Comparison of ENCODE assay signal across 19 cellular contexts in genomic region chr3:80384811-80385210, GRCh38.
A peak's percentile ranks its signal among the peaks of the same experiment; 100 is the strongest.
DNase-seq lines count a peak whose midpoint lies in the region; ATAC-seq and TF ChIP-seq lines count a peak whose summit lies in the region.
"Had no signal": no experiment of that assay in that cellular context is flagged by ENCODE, and none has a peak within 500 bp of the region (broad histone marks: within the 10 kb centered on the region; RNA-seq: fewer than 3 reads in every experiment).

No MANE protein-coding gene starts in this region.

- TF ChIP-seq POLR2A in breast epithelium (IDR thresholded peaks at IDR 0.05) = no peak

- H3K4ac ChIP-seq in mesendoderm (ENCODE audit: low read depth, low read length) = no peak overlapping the region

- H3K27me3 ChIP-seq in breast epithelium = no peaks in the 10 kb centered on the region
- no peaks in the 10 kb centered on the region for H3K27me3 ChIP-seq in mesendoderm (ENCODE audit: insufficient read depth, low read length, poor library complexity)
- H3K27me3 ChIP-seq: BLaER1 had no signal

- H2BK5ac ChIP-seq in mesendoderm (ENCODE audit: low read length) = no peak overlapping the region

- CTCF ChIA-PET in WTC11 (lab: Charles Lee) = no interaction called here

- no peak overlapping the region for H3K56ac ChIP-seq in mesendoderm (ENCODE audit: low read length)

- H2BK120ac ChIP-seq in mesendoderm (ENCODE audit: low read depth, low read length) = no peak overlapping the region

- in situ Hi-C loops in T47D (cut with HindIII; ENCODE audit: low pct_unique_long_range_greater_than_20kb, low sequenced_read_pairs) (no loop called here), KBM-7 (cut with MboI; ENCODE audit: low pct_unique_long_range_greater_than_20kb, low sequenced_read_pairs) (no loop called here)

- intact Hi-C loops in breast epithelium (cut with DNase I; ENCODE audit: low total_unique reads) = no loop called here

- TF ChIP-seq CTCF in breast epithelium (IDR thresholded peaks at IDR 0.05) = no peak
- no peak for TF ChIP-seq CTCF in WTC11 (IDR thresholded peaks at IDR 0.05)

- H3K4me1 Mint-ChIP-seq in WTC11 = 0 out of 2 replicates have a peak, but pooled peaks cover 2% of the 10 kb centered on the region
- H3K4me1 Mint-ChIP-seq: CD14-positive monocyte; CD4-positive, alpha-beta memory T cell had no signal

- no peaks in the 10 kb centered on the region for H3K36me3 Mint-ChIP-seq in WTC11
- H3K36me3 Mint-ChIP-seq: CD14-positive monocyte had no signal

- POLR2A ChIA-PET in WTC11 (lab: Charles Lee) = no interaction called here

- H3K36me3 ChIP-seq in breast epithelium (no peaks in the 10 kb centered on the region), mesendoderm (ENCODE audit: control insufficient read depth, insufficient read depth, low read length) (no peaks in the 10 kb centered on the region)
- H3K36me3 ChIP-seq: BLaER1 had no signal

- H3K4me1 ChIP-seq in breast epithelium (no peaks in the 10 kb centered on the region), mesendoderm (ENCODE audit: control insufficient read depth, low read depth, low read length) (no peaks in the 10 kb centered on the region)
- H3K4me1 ChIP-seq: BLaER1 had no signal

- peaks cover 0 to 8% of the 10 kb centered on the region in 2 donors for H3K9me3 ChIP-seq in breast epithelium
- H3K9me3 ChIP-seq: BLaER1 had no signal

- no peak overlapping the region for H3K27ac Mint-ChIP-seq in WTC11
- H3K27ac Mint-ChIP-seq: CD14-positive monocyte; CD4-positive, alpha-beta memory T cell had no signal

- no peaks in the 10 kb centered on the region for H3K79me1 ChIP-seq in mesendoderm (ENCODE audit: low read length)

- no peak overlapping the region for H4K8ac ChIP-seq in mesendoderm (ENCODE audit: low read depth, low read length)

- H3K4me3 ChIP-seq in breast epithelium = no peak overlapping the region
- no peak overlapping the region for H3K4me3 ChIP-seq in mesendoderm (ENCODE audit: low read length)
- H3K4me3 ChIP-seq: BLaER1, GM23248, K562 had no signal

- no peak overlapping the region for H4K5ac ChIP-seq in mesendoderm (ENCODE audit: low read length)

- no peak overlapping the region for H3K4me3 Mint-ChIP-seq in WTC11
- H3K4me3 Mint-ChIP-seq: CD14-positive monocyte; CD4-positive, alpha-beta memory T cell had no signal

- H3K9me3 Mint-ChIP-seq in WTC11 = no peaks in the 10 kb centered on the region

- H3K27me3 Mint-ChIP-seq in WTC11 (ENCODE audit: low read depth) = no peaks in the 10 kb centered on the region
- H3K27me3 Mint-ChIP-seq: CD4-positive, alpha-beta memory T cell had no signal

- H3K9ac ChIP-seq in mesendoderm (ENCODE audit: low read length) = no peak overlapping the region
- H3K9ac ChIP-seq: BLaER1, GM23248 had no signal

- ATAC-seq in WTC11 = peak; percentile 87
- ATAC-seq in GM19023 (IDR thresholded peaks at IDR 0.05; ENCODE audit: unreplicated experiment) = no peak
- ATAC-seq in HG02588 (IDR thresholded peaks at IDR 0.05; ENCODE audit: unreplicated experiment) = no peak
- ATAC-seq: K562 had no signal

- peak; percentile 14 to 75 for DNase-seq in T47D (ENCODE audit: low read depth in 1 of 2, low spot score in 1 of 2)
- DNase-seq in breast epithelium (ENCODE audit: low spot score in 2 of 2) = no peak
- DNase-seq in WTC11 (ENCODE audit: low spot score) = no peak
- DNase-seq in mesendoderm = peak; percentile 85
- DNase-seq in KBM-7 = no peak
- DNase-seq: 8988T; CD4-positive, alpha-beta memory T cell; DMS153; DMS79; GF-D8; GM23248; H7; IMR-90 had no signal

- H3K23ac ChIP-seq in mesendoderm (ENCODE audit: low read length) = no peak overlapping the region

- H3K4me2 ChIP-seq in mesendoderm (ENCODE audit: low read length) = no peak overlapping the region
- H3K4me2 ChIP-seq: BLaER1 had no signal

- no peak overlapping the region for H2BK15ac ChIP-seq in mesendoderm (replicated peaks; ENCODE audit: low read depth)

- no peak overlapping the region for H3K27ac ChIP-seq in breast epithelium
- no peak overlapping the region for H3K27ac ChIP-seq in mesendoderm (ENCODE audit: low read depth, low read length)
- H3K27ac ChIP-seq: BLaER1, GM23248, HL-60 had no signal

- H3K79me2 ChIP-seq in mesendoderm (ENCODE audit: control insufficient read depth, insufficient read depth, low read length) = no peaks in the 10 kb centered on the region

- no peak overlapping the region for H3K18ac ChIP-seq in mesendoderm (ENCODE audit: low read length)

- WGBS in mesendoderm (ENCODE audit: extremely low coverage, insufficient coverage, low lambda C conversion rate) = no CpG with 5 or more reads among the region's 5 CpGs

- H2AK5ac ChIP-seq in mesendoderm (ENCODE audit: low read length) = no peak overlapping the region

TF ChIP-seq in WTC11, 78 proteins besides CTCF, POLR2A, EP300 and RAD21 (continues in another document):
- TF ChIP-seq TP53 (CRISPR knock-in tag; IDR thresholded peaks at IDR 0.05) = no peak
- no peak for TF ChIP-seq ATF1 (CRISPR knock-in tag; IDR thresholded peaks at IDR 0.05)
- no peak for TF ChIP-seq ATF6 (CRISPR knock-in tag; IDR thresholded peaks at IDR 0.05)
- no peak for TF ChIP-seq GTF2I (CRISPR knock-in tag; conservative IDR thresholded peaks at IDR 0.05)
- no peak for TF ChIP-seq ATF2 (CRISPR knock-in tag; IDR thresholded peaks at IDR 0.05; ENCODE audit: borderline replicate concordance, low read depth)
- TF ChIP-seq, protein P1, sequence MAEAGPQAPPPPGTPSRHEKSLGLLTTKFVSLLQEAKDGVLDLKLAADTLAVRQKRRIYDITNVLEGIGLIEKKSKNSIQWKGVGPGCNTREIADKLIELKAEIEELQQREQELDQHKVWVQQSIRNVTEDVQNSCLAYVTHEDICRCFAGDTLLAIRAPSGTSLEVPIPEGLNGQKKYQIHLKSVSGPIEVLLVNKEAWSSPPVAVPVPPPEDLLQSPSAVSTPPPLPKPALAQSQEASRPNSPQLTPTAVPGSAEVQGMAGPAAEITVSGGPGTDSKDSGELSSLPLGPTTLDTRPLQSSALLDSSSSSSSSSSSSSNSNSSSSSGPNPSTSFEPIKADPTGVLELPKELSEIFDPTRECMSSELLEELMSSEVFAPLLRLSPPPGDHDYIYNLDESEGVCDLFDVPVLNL (CRISPR knock-in tag; IDR thresholded peaks at IDR 0.05; ENCODE audit: borderline replicate concordance, low read depth) = no peak
- TF ChIP-seq, protein P2, sequence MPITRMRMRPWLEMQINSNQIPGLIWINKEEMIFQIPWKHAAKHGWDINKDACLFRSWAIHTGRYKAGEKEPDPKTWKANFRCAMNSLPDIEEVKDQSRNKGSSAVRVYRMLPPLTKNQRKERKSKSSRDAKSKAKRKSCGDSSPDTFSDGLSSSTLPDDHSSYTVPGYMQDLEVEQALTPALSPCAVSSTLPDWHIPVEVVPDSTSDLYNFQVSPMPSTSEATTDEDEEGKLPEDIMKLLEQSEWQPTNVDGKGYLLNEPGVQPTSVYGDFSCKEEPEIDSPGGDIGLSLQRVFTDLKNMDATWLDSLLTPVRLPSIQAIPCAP (CRISPR knock-in tag; IDR thresholded peaks at IDR 0.05) = no peak
- TF ChIP-seq, protein P3, sequence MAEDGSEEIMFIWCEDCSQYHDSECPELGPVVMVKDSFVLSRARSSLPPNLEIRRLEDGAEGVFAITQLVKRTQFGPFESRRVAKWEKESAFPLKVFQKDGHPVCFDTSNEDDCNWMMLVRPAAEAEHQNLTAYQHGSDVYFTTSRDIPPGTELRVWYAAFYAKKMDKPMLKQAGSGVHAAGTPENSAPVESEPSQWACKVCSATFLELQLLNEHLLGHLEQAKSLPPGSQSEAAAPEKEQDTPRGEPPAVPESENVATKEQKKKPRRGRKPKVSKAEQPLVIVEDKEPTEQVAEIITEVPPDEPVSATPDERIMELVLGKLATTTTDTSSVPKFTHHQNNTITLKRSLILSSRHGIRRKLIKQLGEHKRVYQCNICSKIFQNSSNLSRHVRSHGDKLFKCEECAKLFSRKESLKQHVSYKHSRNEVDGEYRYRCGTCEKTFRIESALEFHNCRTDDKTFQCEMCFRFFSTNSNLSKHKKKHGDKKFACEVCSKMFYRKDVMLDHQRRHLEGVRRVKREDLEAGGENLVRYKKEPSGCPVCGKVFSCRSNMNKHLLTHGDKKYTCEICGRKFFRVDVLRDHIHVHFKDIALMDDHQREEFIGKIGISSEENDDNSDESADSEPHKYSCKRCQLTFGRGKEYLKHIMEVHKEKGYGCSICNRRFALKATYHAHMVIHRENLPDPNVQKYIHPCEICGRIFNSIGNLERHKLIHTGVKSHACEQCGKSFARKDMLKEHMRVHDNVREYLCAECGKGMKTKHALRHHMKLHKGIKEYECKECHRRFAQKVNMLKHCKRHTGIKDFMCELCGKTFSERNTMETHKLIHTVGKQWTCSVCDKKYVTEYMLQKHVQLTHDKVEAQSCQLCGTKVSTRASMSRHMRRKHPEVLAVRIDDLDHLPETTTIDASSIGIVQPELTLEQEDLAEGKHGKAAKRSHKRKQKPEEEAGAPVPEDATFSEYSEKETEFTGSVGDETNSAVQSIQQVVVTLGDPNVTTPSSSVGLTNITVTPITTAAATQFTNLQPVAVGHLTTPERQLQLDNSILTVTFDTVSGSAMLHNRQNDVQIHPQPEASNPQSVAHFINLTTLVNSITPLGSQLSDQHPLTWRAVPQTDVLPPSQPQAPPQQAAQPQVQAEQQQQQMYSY (CRISPR knock-in tag; IDR thresholded peaks at IDR 0.05) = no peak
- no peak for TF ChIP-seq FOXK1 (CRISPR knock-in tag; IDR thresholded peaks at IDR 0.05)

Comparison
In these comparisons a context has a peak if more than half of its experiments do, and no peak if none do; other contexts are left out.
1. DNase-seq: peak in T47D (2 of 2) and mesendoderm (single experiment); none in breast epithelium (0 of 2), WTC11 (single experiment) and KBM-7 (single experiment).